ENCODE assay signal across 29 cellular contexts in genomic region chr4:27148211-27148895, GRCh38.
"Had no signal": no experiment of that assay in that cellular context is flagged by ENCODE, and none has a peak within 500 bp of the region (broad histone marks: within the 10 kb centered on the region; RNA-seq: fewer than 3 reads in every experiment).

No MANE protein-coding gene starts in this region.

- H3K4me1 ChIP-seq: gastrocnemius medialis, right lobe of liver, stomach, thyroid gland had no signal

- DNase-seq: activated CD4-positive, alpha-beta T cell treated with anti-CD3 and anti-CD28 coated beads, Interleukin-2, amount 50 U/mL, for 1 hour; activated CD8-positive, alpha-beta T cell treated with anti-CD3 and anti-CD28 coated beads for 36 hours; activated gamma-delta T cell treated with Interleukin-2 at 50 U/mL for 16 hours; activated naive CD4-positive, alpha-beta T cell treated with anti-CD3 and anti-CD28 coated beads, Interleukin-2, amount 50 U/mL, for 16 hours; activated T-cell treated with anti-CD3 and anti-CD28 coated beads, Interleukin-2, amount 50 U/mL, for 4 hours; amniotic stem cell; caudate nucleus; cortex of kidney; effector memory CD8-positive, alpha-beta T cell; gastrocnemius medialis; glutamatergic neuron; islet precursor cell; left cardiac atrium; left ventricle myocardium superior; naive B cell; nephron progenitor cell; right lobe of liver; small intestine; stimulated activated CD4-positive, alpha-beta T cell treated with anti-CD3 and anti-CD28 coated beads, Interleukin-4, amount 100 ng/mL, for 24 hours; stomach; T-helper 9 cell; thyroid gland had no signal

- H3K4me3 ChIP-seq: gastrocnemius medialis, right lobe of liver, stomach, thyroid gland had no signal

- FAIRE-seq: astrocyte, endothelial cell of umbilical vein, small intestine had no signal

- ATAC-seq: activated CD8-positive, alpha-beta T cell treated with anti-CD3 and anti-CD28 coated beads for 36 hours; activated T-cell treated with anti-CD3 and anti-CD28 coated beads, Interleukin-2, amount 50 U/mL, for 4 hours; activated T-helper 17 cell treated with anti-CD3 and anti-CD28 coated beads, Interleukin-2, amount 50 U/mL, for 72 hours; effector memory CD8-positive, alpha-beta T cell; esophagus mucosa; gastrocnemius medialis; left cardiac atrium; left ventricle myocardium superior; right lobe of liver; stimulated activated effector memory CD8-positive, alpha-beta T cell treated with anti-CD3 and anti-CD28 coated beads, Interleukin-12 subunit alpha, Interleukin-12 subunit beta, amount 100 ng/mL, for 72 hours; WTC11 had no signal

- H3K36me3 ChIP-seq: gastrocnemius medialis, neutrophil, right lobe of liver, stomach, thyroid gland had no signal

- H3K27me3 ChIP-seq: gastrocnemius medialis, neutrophil, right lobe of liver, stomach, thyroid gland had no signal

- H3K9me3 ChIP-seq: gastrocnemius medialis, neutrophil, right lobe of liver, stomach, thyroid gland had no signal

- H3K27ac ChIP-seq: gastrocnemius medialis, neutrophil, right lobe of liver, stomach, thyroid gland had no signal
